Comparison of ENCODE assay signal across 1 cellular context in genomic region chr16:24463196-24463945, GRCh38.
TF ChIP-seq lines count a peak whose summit lies in the region.

No MANE protein-coding gene starts in this region.

TF ChIP-seq in K562, 482 proteins besides CTCF, POLR2A, EP300 and RAD21 (continued from another document and continues in another):
- TF ChIP-seq USF2 (CRISPR knock-in tag; IDR thresholded peaks at IDR 0.05) = no peak
- no peak for TF ChIP-seq HOXB6 (CRISPR knock-in tag; IDR thresholded peaks at IDR 0.05; ENCODE audit: borderline replicate concordance)
- peak; percentile 92 for TF ChIP-seq C11orf30 (IDR thresholded peaks at IDR 0.05; ENCODE audit: low read depth)
- TF ChIP-seq CREM (IDR thresholded peaks at IDR 0.05; ENCODE audit: low read depth) = no peak
- TF ChIP-seq FOXK2 (conservative IDR thresholded peaks at IDR 0.05 in 1 of 2, IDR thresholded peaks at IDR 0.05 in 1 of 2; ENCODE audit: low read depth in 2 of 2) = peak; percentile 57 to 69; a peak in 3 of 4 replicates
- peak; percentile 93 for TF ChIP-seq HNRNPLL (IDR thresholded peaks at IDR 0.05; ENCODE audit: low read depth, low read length, poor library complexity, severe bottlenecking)
- TF ChIP-seq NR2C1 (IDR thresholded peaks at IDR 0.05) = no peak
- TF ChIP-seq NR2C1 (tag; IDR thresholded peaks at IDR 0.05) = no peak
- TF ChIP-seq SMARCA4 (IDR thresholded peaks at IDR 0.05) = peak; percentile 94
- TF ChIP-seq HSF4 (CRISPR knock-in tag; IDR thresholded peaks at IDR 0.05; ENCODE audit: borderline replicate concordance) = no peak
- TF ChIP-seq ZNF766 (CRISPR knock-in tag; conservative IDR thresholded peaks at IDR 0.05) = no peak
- TF ChIP-seq AFF4 (CRISPR knock-in tag; IDR thresholded peaks at IDR 0.05) = no peak
- no peak for TF ChIP-seq DACH1 (IDR thresholded peaks at IDR 0.05; ENCODE audit: partially characterized antibody)
- no peak for TF ChIP-seq ZNF518B (CRISPR knock-in tag; IDR thresholded peaks at IDR 0.05)
- TF ChIP-seq CHD7 (IDR thresholded peaks at IDR 0.05; ENCODE audit: low read depth, low read length) = no peak
- TF ChIP-seq IFI16 (CRISPR knock-in tag; IDR thresholded peaks at IDR 0.05) = no peak
- no peak for TF ChIP-seq ZNF717 (CRISPR knock-in tag; IDR thresholded peaks at IDR 0.05)
- TF ChIP-seq DNMT1 (IDR thresholded peaks at IDR 0.05) = no peak
- no peak for TF ChIP-seq ZNF408 (CRISPR knock-in tag; IDR thresholded peaks at IDR 0.05; ENCODE audit: low read depth)
- TF ChIP-seq ARNT (IDR thresholded peaks at IDR 0.05) = peak in 1 of 2 experiments; percentile 36; a peak in 1 of 4 replicates
- no peak for TF ChIP-seq NCOA1 (IDR thresholded peaks at IDR 0.05; ENCODE audit: low read depth)
- no peak for TF ChIP-seq SNAPC5 (CRISPR knock-in tag; IDR thresholded peaks at IDR 0.05)
- TF ChIP-seq CBX5 (IDR thresholded peaks at IDR 0.05; ENCODE audit: borderline replicate concordance, low read depth) = no peak
- no peak for TF ChIP-seq ZBTB40 (IDR thresholded peaks at IDR 0.05)
- no peak for TF ChIP-seq ZBTB40 (CRISPR knock-in tag; IDR thresholded peaks at IDR 0.05)
